Comparison of ENCODE assay signal across 10 cellular contexts in the genomic region with DNA sequence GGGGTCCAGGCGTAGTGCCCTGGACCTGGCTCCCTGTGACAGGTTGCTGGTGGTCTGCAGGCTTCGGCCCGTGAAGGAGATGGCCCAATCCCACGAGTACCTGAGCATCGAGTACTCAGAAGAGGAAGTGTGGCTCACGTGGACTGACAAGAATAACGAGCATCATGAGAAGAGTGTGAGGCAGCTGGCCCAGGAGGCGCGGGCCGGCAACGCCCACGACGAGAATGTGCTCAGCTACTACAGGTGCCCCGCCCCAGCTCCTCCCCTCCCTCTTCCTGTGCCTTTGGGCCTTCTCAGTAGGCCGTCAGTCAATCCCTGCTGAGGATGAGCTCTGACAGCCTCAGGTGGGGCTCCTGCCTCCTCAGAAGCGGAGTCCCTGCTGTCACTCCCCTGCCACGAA. TPM values are rescaled to one million over a fixed set of nuclear protein-coding genes. Genes with fewer than 3 reads are reported as not detected.
A peak's percentile ranks its signal among the peaks of the same experiment; 100 is the strongest.
DNase-seq lines count a peak whose midpoint lies in the region; ATAC-seq, FAIRE-seq and TF ChIP-seq lines count a peak whose summit lies in the region.
"Had no signal": no experiment of that assay in that cellular context is flagged by ENCODE, and none has a peak within 500 bp of the region (broad histone marks: within the 10 kb centered on the region; RNA-seq: fewer than 3 reads in every experiment).

No MANE protein-coding gene starts in this region.

- H3K27me3 ChIP-seq in left ventricle myocardium inferior (ENCODE audit: low read depth) (no peaks in the 10 kb centered on the region), lower lobe of right lung (ENCODE audit: low read depth) (no peaks in the 10 kb centered on the region)

- no peaks in the 10 kb centered on the region for H3K9me3 Mint-ChIP-seq in WTC11

- no peak overlapping the region for H3K4me3 Mint-ChIP-seq in WTC11

- H3K27me3 Mint-ChIP-seq in WTC11 (ENCODE audit: low read depth): no peaks in the 10 kb centered on the region

- peaks cover 29% of the 10 kb centered on the region for H3K36me3 Mint-ChIP-seq in WTC11

- no peak overlapping the region for H3K27ac Mint-ChIP-seq in WTC11

- intact Hi-C loops in left cardiac atrium (cut with DNase I) (no loop called here), left ventricle myocardium inferior (cut with micrococcal nuclease) (no loop called here), lower lobe of right lung (cut with DNase I) (no loop called here)

- POLR2A ChIA-PET in WTC11 (lab: Charles Lee): no interaction called here

- CTCF ChIA-PET in WTC11 (lab: Charles Lee): no interaction called here

- no peak overlapping the region for H3K27ac ChIP-seq in left ventricle myocardium inferior (replicated peaks)
- peak overlapping the region; percentile 36 for H3K27ac ChIP-seq in lower lobe of right lung
- H3K27ac ChIP-seq: dorsolateral prefrontal cortex had no signal

- H3K9me3 ChIP-seq in left ventricle myocardium inferior (replicated peaks) (no peaks in the 10 kb centered on the region), lower lobe of right lung (no peaks in the 10 kb centered on the region)

- H3K4me1 ChIP-seq in left ventricle myocardium inferior (peaks cover 11% of the 10 kb centered on the region), lower lobe of right lung (peaks cover 5% of the 10 kb centered on the region)

- H3K36me3 ChIP-seq in left ventricle myocardium inferior (peaks cover 63% of the 10 kb centered on the region), lower lobe of right lung (peaks cover 98% of the 10 kb centered on the region)

- H3K4me3 ChIP-seq in left ventricle myocardium inferior (no peak overlapping the region), lower lobe of right lung (no peak overlapping the region)
- H3K4me3 ChIP-seq: dorsolateral prefrontal cortex had no signal

- in situ Hi-C loops in ACHN (cut with HindIII; ENCODE audit: low pct_ligation_motif_present, low pct_unique_long_range_greater_than_20kb, low sequenced_read_pairs): no loop called here

- no peak for FAIRE-seq in urothelium cell line (lab: Jason Lieb, UNC)

- peak in 1 of 2 donors; percentile 3 for ATAC-seq in left cardiac atrium
- peak; percentile 73 to 80 for ATAC-seq in lower lobe of right lung
- ATAC-seq in WTC11: no peak; the same call in 1 of the 2 replicates
- no peak for ATAC-seq in GM18907 (IDR thresholded peaks at IDR 0.05; ENCODE audit: unreplicated experiment)

- TF ChIP-seq CTCF in left ventricle myocardium inferior (IDR thresholded peaks at IDR 0.05; ENCODE audit: borderline replicate concordance) (no peak), lower lobe of right lung (IDR thresholded peaks at IDR 0.05) (no peak), WTC11 (IDR thresholded peaks at IDR 0.05) (no peak)

- H3K4me1 Mint-ChIP-seq in WTC11: no peaks in the 10 kb centered on the region

- DNase-seq in left cardiac atrium (peak; percentile 40), left ventricle myocardium inferior (no peak), lower lobe of right lung (peak; percentile 81), urothelium cell line (ENCODE audit: low spot score) (peak; percentile 55), ACHN (no peak), WTC11 (ENCODE audit: low spot score) (no peak)
- peak; percentile 58 for DNase-seq in activated T-cell treated with anti-CD3 and anti-CD28 coated beads, Interleukin-2, amount 50 U/mL, for 1 hour
- DNase-seq: kidney glomerular epithelial cell had no signal

TF ChIP-seq in WTC11, 78 proteins besides CTCF, POLR2A, EP300 and RAD21:
- no peak for TF ChIP-seq CBFB (CRISPR knock-in tag; IDR thresholded peaks at IDR 0.05; ENCODE audit: low read depth)
- no peak for TF ChIP-seq IRF1 (CRISPR knock-in tag; IDR thresholded peaks at IDR 0.05)
- TF ChIP-seq, protein P1, sequence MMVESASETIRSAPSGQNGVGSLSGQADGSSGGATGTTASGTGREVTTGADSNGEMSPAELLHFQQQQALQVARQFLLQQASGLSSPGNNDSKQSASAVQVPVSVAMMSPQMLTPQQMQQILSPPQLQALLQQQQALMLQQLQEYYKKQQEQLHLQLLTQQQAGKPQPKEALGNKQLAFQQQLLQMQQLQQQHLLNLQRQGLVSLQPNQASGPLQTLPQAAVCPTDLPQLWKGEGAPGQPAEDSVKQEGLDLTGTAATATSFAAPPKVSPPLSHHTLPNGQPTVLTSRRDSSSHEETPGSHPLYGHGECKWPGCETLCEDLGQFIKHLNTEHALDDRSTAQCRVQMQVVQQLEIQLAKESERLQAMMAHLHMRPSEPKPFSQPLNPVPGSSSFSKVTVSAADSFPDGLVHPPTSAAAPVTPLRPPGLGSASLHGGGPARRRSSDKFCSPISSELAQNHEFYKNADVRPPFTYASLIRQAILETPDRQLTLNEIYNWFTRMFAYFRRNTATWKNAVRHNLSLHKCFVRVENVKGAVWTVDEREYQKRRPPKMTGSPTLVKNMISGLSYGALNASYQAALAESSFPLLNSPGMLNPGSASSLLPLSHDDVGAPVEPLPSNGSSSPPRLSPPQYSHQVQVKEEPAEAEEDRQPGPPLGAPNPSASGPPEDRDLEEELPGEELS (CRISPR knock-in tag; IDR thresholded peaks at IDR 0.05): no peak
- no peak for TF ChIP-seq HMGA2 (CRISPR knock-in tag; IDR thresholded peaks at IDR 0.05)
- no peak for TF ChIP-seq FOXP1 (CRISPR knock-in tag; IDR thresholded peaks at IDR 0.05; ENCODE audit: borderline replicate concordance)
- TF ChIP-seq MYBL2 (CRISPR knock-in tag; IDR thresholded peaks at IDR 0.05): no peak
- no peak for TF ChIP-seq PRRX2 (CRISPR knock-in tag; IDR thresholded peaks at IDR 0.05)
- TF ChIP-seq GABPB1 (CRISPR knock-in tag; IDR thresholded peaks at IDR 0.05): no peak
- TF ChIP-seq JAZF1 (CRISPR knock-in tag; IDR thresholded peaks at IDR 0.05): no peak
- no peak for TF ChIP-seq TEAD1 (CRISPR knock-in tag; IDR thresholded peaks at IDR 0.05)
- TF ChIP-seq AR (CRISPR knock-in tag; IDR thresholded peaks at IDR 0.05): no peak
- TF ChIP-seq ZNF416 (CRISPR knock-in tag; IDR thresholded peaks at IDR 0.05): no peak
- no peak for TF ChIP-seq OVOL2 (CRISPR knock-in tag; IDR thresholded peaks at IDR 0.05; ENCODE audit: borderline replicate concordance)
- TF ChIP-seq ZNF317 (CRISPR knock-in tag; IDR thresholded peaks at IDR 0.05; ENCODE audit: borderline replicate concordance, low read depth): no peak
- no peak for TF ChIP-seq NR3C1 (CRISPR knock-in tag; conservative IDR thresholded peaks at IDR 0.05; ENCODE audit: low read depth)

RNA-seq across cellular contexts. Expression of gene UQCC2, which starts 42.6 kb away (rescaled TPM):
- 100 to 1,000 TPM; 183 to 203 TPM for total RNA-seq in left cardiac atrium
- 199 TPM for total RNA-seq in left ventricle myocardium inferior
- 39.6 TPM for total RNA-seq in lower lobe of right lung
- total RNA-seq in WTC11 (2021): 65.8 to 105 TPM (median 95.3 TPM) in 3 replicates

RNA-seq across cellular contexts. Expression of gene ITPR3, which starts 47.8 kb away (rescaled TPM):
- total RNA-seq in left cardiac atrium: 10 to 100 TPM in 1 of 2 donors, 1 to 10 TPM in 1; 9.6 to 16.6 TPM
- total RNA-seq in left ventricle myocardium inferior: 5.6 TPM
- total RNA-seq in lower lobe of right lung: 74.7 TPM
- total RNA-seq in WTC11 (2021): 42.5 to 47.3 TPM (median 42.9 TPM) in 3 replicates

Comparison
In these comparisons a context has a peak if more than half of its experiments do, and no peak if none do; other contexts are left out.
1. DNase-seq: peak in left cardiac atrium (single experiment), activated T-cell treated with anti-CD3 and anti-CD28 coated beads, Interleukin-2, amount 50 U/mL, for 1 hour (single experiment), lower lobe of right lung (single experiment) and urothelium cell line (single experiment); none in left ventricle myocardium inferior (single experiment), ACHN (single experiment) and WTC11 (single experiment).
2. ATAC-seq: peak in lower lobe of right lung (2 of 2); none in WTC11 (single experiment) and GM18907 (single experiment).